20 cellular contexts compared by ENCODE assay signal in the genomic region with DNA sequence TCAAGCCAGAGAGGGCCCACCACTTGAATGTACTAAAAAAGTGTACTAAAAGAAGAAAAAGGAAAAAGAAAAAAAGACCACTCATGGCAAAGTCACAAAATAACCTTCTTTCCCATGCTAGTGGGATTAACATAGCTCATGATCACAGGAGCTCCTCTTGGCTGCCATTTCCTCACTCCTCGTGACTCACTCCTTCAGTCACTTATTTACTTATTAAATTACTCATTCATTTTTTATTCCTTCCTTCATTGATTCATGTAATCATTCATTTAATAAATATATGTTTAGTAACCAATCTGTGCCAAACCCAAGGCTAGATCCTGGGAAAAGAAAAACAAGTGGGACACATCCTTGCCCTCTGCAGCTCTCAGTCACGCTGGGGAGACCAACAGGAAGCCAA.
DNase-seq lines count a peak whose midpoint lies in the region; ATAC-seq and TF ChIP-seq lines count a peak whose summit lies in the region.
"Had no signal": no experiment of that assay in that cellular context is flagged by ENCODE, and none has a peak within 500 bp of the region (broad histone marks: within the 10 kb centered on the region; RNA-seq: fewer than 3 reads in every experiment).

No MANE protein-coding gene starts in this region.

- no peak overlapping the region for H3K4me3 ChIP-seq in SJSA1
- no peak overlapping the region for H3K4me3 ChIP-seq in foreskin fibroblast (ENCODE audit: low read depth in 1 of 2, low read length in 2 of 2)
- H3K4me3 ChIP-seq: coronary artery, hepatocyte, sigmoid colon, thyroid gland had no signal

- peak; percentile 4 for DNase-seq in DMS53 (lab: John Stamatoyannopoulos, UW)
- DNase-seq in DMS53 treated with DMSO at 0.1 percent for 48 hours (lab: John Stamatoyannopoulos, UW; ENCODE audit: unreplicated experiment) = no peak
- no peak for DNase-seq in SJSA1 (ENCODE audit: low read depth in 1 of 2, low spot score in 2 of 2)
- peak; percentile 56 to 79 for DNase-seq in foreskin fibroblast
- DNase-seq in middle frontal gyrus (ENCODE audit: extremely low spot score, low spot score) = no peak
- DNase-seq: activated CD4-positive, alpha-beta T cell treated with anti-CD3 and anti-CD28 coated beads for 48 hours; activated CD8-positive, alpha-beta memory T cell treated with anti-CD3 and anti-CD28 coated beads, Interleukin-2, amount 50 U/mL, for 48 hours; CD4-positive, alpha-beta T cell; MM.1S; NCI-H187; NCI-H446 treated with DMSO at 0.1 percent for 48 hours; sigmoid colon; stimulated activated CD4-positive, alpha-beta T cell treated with anti-CD3 and anti-CD28 coated beads, Interleukin-4, amount 100 ng/mL, for 24 hours; thyroid gland had no signal

- peak overlapping the region; percentile 72 for H3K27ac ChIP-seq in SJSA1
- H3K27ac ChIP-seq: 22Rv1, coronary artery, hepatocyte, sigmoid colon, thyroid gland had no signal

- H3K4me1 ChIP-seq in SJSA1 (replicated peaks) = peaks cover 26% of the 10 kb centered on the region
- H3K4me1 ChIP-seq: sigmoid colon, thyroid gland had no signal

- H3K27me3 ChIP-seq in SJSA1 (replicated peaks) = no peaks in the 10 kb centered on the region
- H3K27me3 ChIP-seq: hepatocyte, sigmoid colon, thyroid gland had no signal

- ATAC-seq in HG03025 (IDR thresholded peaks at IDR 0.05; ENCODE audit: low FRiP score, unreplicated experiment) = no peak
- ATAC-seq in GM18511 (IDR thresholded peaks at IDR 0.05; ENCODE audit: unreplicated experiment) = no peak
- ATAC-seq in GM21576 (IDR thresholded peaks at IDR 0.05; ENCODE audit: unreplicated experiment) = no peak

- no peaks in the 10 kb centered on the region for H3K9me3 ChIP-seq in SJSA1 (replicated peaks)
- H3K9me3 ChIP-seq: thyroid gland had no signal

- no peak for TF ChIP-seq CTCF in foreskin fibroblast (IDR thresholded peaks at IDR 0.05; ENCODE audit: low read depth, low read length)

- H3K36me3 ChIP-seq in SJSA1 = no peaks in the 10 kb centered on the region
- H3K36me3 ChIP-seq: sigmoid colon, thyroid gland had no signal

Comparison
In these comparisons a context has a peak if more than half of its experiments do, and no peak if none do; other contexts are left out.
1. DNase-seq: peak in DMS53 (single experiment) and foreskin fibroblast (2 of 2); none in DMS53 treated with DMSO at 0.1 percent for 48 hours (single experiment), SJSA1 (0 of 2) and middle frontal gyrus (single experiment).